In genomic region chr5:10133830-10134229, GRCh38 we compare ENCODE assay signal across 19 cellular contexts.
DNase-seq lines count a peak whose midpoint lies in the region; ATAC-seq, FAIRE-seq and TF ChIP-seq lines count a peak whose summit lies in the region.
"Had no signal": no experiment of that assay in that cellular context is flagged by ENCODE, and none has a peak within 500 bp of the region (broad histone marks: within the 10 kb centered on the region; RNA-seq: fewer than 3 reads in every experiment).

No MANE protein-coding gene starts in this region.

- no peaks in the 10 kb centered on the region for H3K27me3 ChIP-seq in H9 (ENCODE audit: insufficient read depth, low read length)
- H3K27me3 ChIP-seq: heart right ventricle had no signal

- H4K20me1 ChIP-seq in H9 (ENCODE audit: control insufficient read depth, insufficient read depth, insufficient read length) = no peaks in the 10 kb centered on the region

- no peak for ATAC-seq in HG03378 (IDR thresholded peaks at IDR 0.05; ENCODE audit: unreplicated experiment)
- ATAC-seq: heart right ventricle, sciatic nerve had no signal

- no peak overlapping the region for H2BK5ac ChIP-seq in H9 (ENCODE audit: insufficient read length, low read length)

- no peak overlapping the region for H2AFZ ChIP-seq in H9 (ENCODE audit: low read length)

- H3K9me3 ChIP-seq in H9 (ENCODE audit: control insufficient read depth, low read depth, low read length) = no peaks in the 10 kb centered on the region
- H3K9me3 ChIP-seq: heart right ventricle had no signal

- no peak overlapping the region for H4K5ac ChIP-seq in H9 (ENCODE audit: insufficient read length, low read depth, low read length)

- H3K4ac ChIP-seq in H9 (ENCODE audit: low read depth, low read length) = no peak overlapping the region

- H2BK120ac ChIP-seq in H9 (ENCODE audit: low read depth, low read length, poor library complexity, severe bottlenecking) = no peak overlapping the region

- CTCF ChIA-PET in activated naive CD4-positive, alpha-beta T cell treated with anti-CD3 and anti-CD28 coated beads, Interleukin-2, amount 10 ng/mL, durations not matched to agents 7 days and 5 days (lab: Charles Lee) = no interaction called here

- no peak overlapping the region for H3K4me2 ChIP-seq in H9 (ENCODE audit: insufficient read depth, insufficient read length, low read length)

- no peaks in the 10 kb centered on the region for H3K23me2 ChIP-seq in H9 (ENCODE audit: insufficient read length, low read depth, low read length, poor library complexity, severe bottlenecking)

- H3K9ac ChIP-seq in H9 (ENCODE audit: extremely low read depth, insufficient read length, low read length) = no peak overlapping the region

- in situ Hi-C loops in SK-MEL-5 (cut with HindIII; ENCODE audit: low pct_unique_long_range_greater_than_20kb, low sequenced_read_pairs) = no loop called here

- H3K27ac ChIP-seq in H9 (ENCODE audit: insufficient read length, low read depth, low read length) = no peak overlapping the region
- H3K27ac ChIP-seq: heart right ventricle had no signal

- no peak overlapping the region for H2BK20ac ChIP-seq in H9 (ENCODE audit: low read depth, low read length, poor library complexity, severe bottlenecking)

- H3K36me3 Mint-ChIP-seq in H9 (ENCODE audit: insufficient read depth in 1 of 3, low read depth in 3 of 3) = no peaks in the 10 kb centered on the region
- no peaks in the 10 kb centered on the region for H3K36me3 Mint-ChIP-seq in activated naive CD4-positive, alpha-beta T cell treated with anti-CD3 and anti-CD28 coated beads, Interleukin-2, amount 10 ng/mL, durations not matched to agents 7 days and 5 days

- peak; percentile 45 for DNase-seq in AG10803 (ENCODE audit: low read depth)
- DNase-seq in H9 = no peak
- DNase-seq in SK-MEL-5 (ENCODE audit: low read depth, low spot score) = peak; percentile 55
- peak; percentile 11 to 28 for DNase-seq in foreskin fibroblast
- no peak for DNase-seq in activated naive CD4-positive, alpha-beta T cell treated with anti-CD3 and anti-CD28 coated beads, Interleukin-2, amount 10 ng/mL, durations not matched to agents 7 days and 5 days
- DNase-seq in HTR-8/SVneo (ENCODE audit: insufficient read length, low spot score) = no peak
- DNase-seq in NCI-H2029 (lab: John Stamatoyannopoulos, UW) = no peak
- DNase-seq: activated CD8-positive, alpha-beta memory T cell treated with anti-CD3 and anti-CD28 coated beads for 24 hours; activated effector memory CD4-positive, alpha-beta T cell treated with Interleukin-2 at 50 U/mL for 16 hours; aorta; heart right ventricle; MV-4-11; NCI-H2227 treated with DMSO at 0.1 percent for 48 hours; nucleus accumbens; stimulated activated CD4-positive, alpha-beta T cell treated with anti-CD3 and anti-CD28 coated beads, Interleukin-1b, Interleukin-23, amount 100 ng/mL, for 48 hours; substantia nigra had no signal

- H4K91ac ChIP-seq in H9 (ENCODE audit: insufficient read length, low read depth, low read length) = no peak overlapping the region

- WGBS in H9 (ENCODE audit: extremely low coverage, insufficient read length, low lambda C conversion rate) = no CpG with 5 or more reads among the region's 2 CpGs

- H3K4me1 ChIP-seq in H9 (ENCODE audit: insufficient read depth, low read length) = no peaks in the 10 kb centered on the region
- H3K4me1 ChIP-seq: heart right ventricle had no signal

- TF ChIP-seq CTCF in AG10803 (conservative IDR thresholded peaks at IDR 0.05; ENCODE audit: low read length) = peak; percentile 36
- TF ChIP-seq CTCF in H9 (conservative IDR thresholded peaks at IDR 0.05) = peak; percentile 32; the same call in 2 of the 3 replicates
- no peak for TF ChIP-seq CTCF in foreskin fibroblast (IDR thresholded peaks at IDR 0.05; ENCODE audit: low read depth, low read length)

- H3K27ac Mint-ChIP-seq in H9 = no peak overlapping the region
- H3K27ac Mint-ChIP-seq in activated naive CD4-positive, alpha-beta T cell treated with anti-CD3 and anti-CD28 coated beads, Interleukin-2, amount 10 ng/mL, durations not matched to agents 7 days and 5 days = no peak overlapping the region

- no peaks in the 10 kb centered on the region for H3K27me3 Mint-ChIP-seq in H9 (ENCODE audit: low read depth)
- H3K27me3 Mint-ChIP-seq in activated naive CD4-positive, alpha-beta T cell treated with anti-CD3 and anti-CD28 coated beads, Interleukin-2, amount 10 ng/mL, durations not matched to agents 7 days and 5 days = no peaks in the 10 kb centered on the region

- no peak overlapping the region for H2BK12ac ChIP-seq in H9 (ENCODE audit: insufficient read length, low read depth, low read length)

- no peak overlapping the region for H3K56ac ChIP-seq in H9 (ENCODE audit: insufficient read length, low read depth, low read length)

- no peak overlapping the region for H3K18ac ChIP-seq in H9 (ENCODE audit: insufficient read length, low read depth, low read length)

- H3K4me1 Mint-ChIP-seq in H9 = peaks cover 0 to 2% of the 10 kb centered on the region in 2 experiments; a peak in 2 of 4 replicates
- no peaks in the 10 kb centered on the region for H3K4me1 Mint-ChIP-seq in activated naive CD4-positive, alpha-beta T cell treated with anti-CD3 and anti-CD28 coated beads, Interleukin-2, amount 10 ng/mL, durations not matched to agents 7 days and 5 days

- no peak overlapping the region for H2AK5ac ChIP-seq in H9 (ENCODE audit: insufficient read length, low read length)

- no peaks in the 10 kb centered on the region for H3K9me3 Mint-ChIP-seq in H9
- H3K9me3 Mint-ChIP-seq in activated naive CD4-positive, alpha-beta T cell treated with anti-CD3 and anti-CD28 coated beads, Interleukin-2, amount 10 ng/mL, durations not matched to agents 7 days and 5 days = no peaks in the 10 kb centered on the region

- H3K4me3 ChIP-seq in AG10803 (ENCODE audit: low read length) = no peak overlapping the region
- no peak overlapping the region for H3K4me3 ChIP-seq in foreskin fibroblast (ENCODE audit: low read depth in 1 of 2, low read length in 2 of 2)
- H3K4me3 ChIP-seq: heart right ventricle had no signal

- no peak overlapping the region for H3K14ac ChIP-seq in H9 (ENCODE audit: insufficient read depth, low read length)

- no peaks in the 10 kb centered on the region for H3K79me2 ChIP-seq in H9 (ENCODE audit: insufficient read depth, low read length)

- FAIRE-seq in HTR-8/SVneo (lab: Jason Lieb, UNC) = no peak
- FAIRE-seq: colon had no signal

- no peak overlapping the region for H3T11ph ChIP-seq in H9 (ENCODE audit: low read length)

- no peak overlapping the region for H2BK15ac ChIP-seq in H9 (ENCODE audit: low read depth, low read length)

- no peak overlapping the region for H3K23ac ChIP-seq in H9 (ENCODE audit: insufficient read length, low read depth, low read length)

- H3K4me3 Mint-ChIP-seq in H9 = no peak overlapping the region
- no peak overlapping the region for H3K4me3 Mint-ChIP-seq in activated naive CD4-positive, alpha-beta T cell treated with anti-CD3 and anti-CD28 coated beads, Interleukin-2, amount 10 ng/mL, durations not matched to agents 7 days and 5 days

- no peaks in the 10 kb centered on the region for H3K79me1 ChIP-seq in H9 (ENCODE audit: insufficient read depth, low read depth, low read length, poor library complexity, severe bottlenecking)

- no peak overlapping the region for H4K8ac ChIP-seq in H9 (replicated peaks; ENCODE audit: insufficient read length, low read depth, low read length)

Comparison
In these comparisons a context has a peak if more than half of its experiments do, and no peak if none do; other contexts are left out.
1. DNase-seq: peak in AG10803 (single experiment), SK-MEL-5 (single experiment) and foreskin fibroblast (2 of 2); none in H9 (single experiment), activated naive CD4-positive, alpha-beta T cell treated with anti-CD3 and anti-CD28 coated beads, Interleukin-2, amount 10 ng/mL, durations not matched to agents 7 days and 5 days (single experiment), HTR-8/SVneo (single experiment) and NCI-H2029 (single experiment).